ENCODE assay signal across 8 cellular contexts in the genomic region with DNA sequence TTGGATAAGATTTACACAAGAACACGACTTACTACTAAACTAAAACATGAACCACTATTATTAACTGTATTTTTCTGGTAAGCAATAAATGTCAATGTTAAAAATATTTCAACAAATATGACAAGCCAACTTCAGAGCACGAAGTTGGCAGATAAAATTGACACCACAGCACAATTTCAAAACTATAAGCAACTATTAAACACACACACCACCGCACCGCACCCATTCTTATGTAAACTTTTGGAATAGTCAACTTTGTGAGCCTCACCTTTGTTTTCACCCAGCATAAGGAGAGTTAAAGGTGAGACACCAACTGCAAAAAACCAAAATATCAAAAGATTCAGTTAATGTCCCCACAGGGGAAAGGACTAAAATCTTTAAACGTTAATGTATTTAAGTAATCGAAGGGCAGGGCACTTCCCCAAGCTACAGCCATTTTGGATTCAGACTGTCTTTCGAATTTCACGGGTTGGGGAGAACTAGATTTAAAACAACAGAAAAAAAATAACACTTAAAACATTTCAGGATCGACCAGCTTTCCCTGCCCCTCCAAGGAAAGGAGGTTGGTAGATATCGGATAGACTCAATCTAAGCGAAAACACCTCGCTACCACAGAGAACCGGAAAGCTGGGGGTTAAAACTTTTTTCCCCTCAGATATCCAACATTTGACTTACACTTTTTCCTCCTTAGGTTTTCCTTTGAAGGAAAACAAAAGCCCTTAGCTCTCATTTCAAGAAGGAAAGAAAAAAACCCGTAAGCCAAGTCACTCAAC. TPM values are rescaled to one million over a fixed set of nuclear protein-coding genes. Genes with fewer than 3 reads are reported as not detected.
DNase-seq lines count a peak whose midpoint lies in the region; ATAC-seq and TF ChIP-seq lines count a peak whose summit lies in the region.

No MANE protein-coding gene starts in this region.

- H3K4me1 Mint-ChIP-seq in memory B cell: peaks cover 21% of the 10 kb centered on the region

- CTCF ChIA-PET in mammary epithelial cell (lab: Charles Lee; ENCODE audit: low non-redundant PET): no interaction called here

- peaks cover 87% of the 10 kb centered on the region for H3K79me2 ChIP-seq in mammary epithelial cell (ENCODE audit: insufficient read depth, low read length)

- H2AFZ ChIP-seq in mammary epithelial cell (ENCODE audit: low read depth, low read length): peak overlapping the region; percentile 94

- H3K27ac ChIP-seq in mammary epithelial cell (ENCODE audit: insufficient read depth, low read depth, low read length): peak overlapping the region; percentile 93
- peak overlapping the region; percentile 99 for H3K27ac ChIP-seq in vagina

- peaks cover 9% of the 10 kb centered on the region for H3K4me1 ChIP-seq in mammary epithelial cell (ENCODE audit: insufficient read depth, low read length)
- H3K4me1 ChIP-seq in vagina: peaks cover 72% of the 10 kb centered on the region

- ATAC-seq in memory B cell (ENCODE audit: low read depth) (no peak), GM21576 (IDR thresholded peaks at IDR 0.05; ENCODE audit: unreplicated experiment) (no peak), HG02973 (IDR thresholded peaks at IDR 0.05; ENCODE audit: unreplicated experiment) (no peak)

- H3K9me3 Mint-ChIP-seq in memory B cell: no peaks in the 10 kb centered on the region

- dilution Hi-C loops in mammary epithelial cell (cut with HindIII; ENCODE audit: low sequenced_read_pairs): no loop called here

- H3K9me3 ChIP-seq in mammary epithelial cell (replicated peaks; ENCODE audit: insufficient read depth, low read length) (no peaks in the 10 kb centered on the region), vagina (no peaks in the 10 kb centered on the region)

- DNase-seq in GM06990 (ENCODE audit: extremely low read depth, insufficient read length) (peak; percentile 11), NAMALWA (ENCODE audit: low spot score) (peak; percentile 52), mammary epithelial cell (peak; percentile 32), memory B cell (ENCODE audit: low spot score in 2 of 2) (peak in 1 of 2 donors; percentile 4), vagina (ENCODE audit: extremely low spot score in 2 of 2) (no peak), GM13976 (ENCODE audit: low spot score) (no peak)

- no peak for TF ChIP-seq POLR2A in vagina (IDR thresholded peaks at IDR 0.05)

- TF ChIP-seq CTCF in GM06990 (IDR thresholded peaks at IDR 0.05; ENCODE audit: insufficient read depth, low read length, poor library complexity, severe bottlenecking) (peak; percentile 14), mammary epithelial cell (conservative IDR thresholded peaks at IDR 0.05 in 1 of 2, IDR thresholded peaks at IDR 0.05 in 1 of 2; ENCODE audit: extremely low read depth in 1 of 2, insufficient read depth in 1 of 2, low read depth in 1 of 2, low read length in 2 of 2) (no peak), vagina (IDR thresholded peaks at IDR 0.05) (no peak), GM13976 (IDR thresholded peaks at IDR 0.05; ENCODE audit: borderline replicate concordance, control extremely low read depth, extremely low read depth, insufficient read depth, missing control alignments) (no peak)

- peak overlapping the region; percentile 86 for H3K4me2 ChIP-seq in mammary epithelial cell (ENCODE audit: insufficient read depth, low read depth, low read length)

- H3K36me3 Mint-ChIP-seq in memory B cell: no peaks in the 10 kb centered on the region

- H3K36me3 ChIP-seq in GM06990 (ENCODE audit: control insufficient read depth, insufficient read depth, low read length) (no peaks in the 10 kb centered on the region), mammary epithelial cell (ENCODE audit: insufficient read depth, low read length) (no peaks in the 10 kb centered on the region), vagina (no peaks in the 10 kb centered on the region)

- no peaks in the 10 kb centered on the region for H3K27me3 Mint-ChIP-seq in memory B cell

- under 1% methylated on average over 14 of the region's 14 CpGs for WGBS in mammary epithelial cell (ENCODE audit: low coverage, missing lambda C conversion rate)

- peak overlapping the region; percentile 97 for H3K27ac Mint-ChIP-seq in memory B cell

- BruUV-seq in mammary epithelial cell (replicated peaks; lab: Mats Ljungman, UMichigan): TSS peak; percentile 16

- H3K27me3 ChIP-seq in GM06990 (replicated peaks; ENCODE audit: control insufficient read depth, insufficient read depth, low read length) (no peaks in the 10 kb centered on the region), mammary epithelial cell (ENCODE audit: insufficient read depth, low read length) (no peaks in the 10 kb centered on the region), vagina (no peaks in the 10 kb centered on the region)

- in situ Hi-C loops in mammary epithelial cell (cut with MboI; ENCODE audit: low sequenced_read_pairs in 2 of 2) (loop anchor here in 1 of 2 donors (25.0 kb wide), 1 partner anchor 502 kb away; the partner anchor contains the start of genes P3R3URF, POMGNT1 and TSPAN1), GM13976 (cut with MboI; ENCODE audit: low sequenced_read_pairs, unreplicated experiment) (no loop called here)

- H3K4me3 ChIP-seq in GM06990 (replicated peaks; ENCODE audit: low read depth, low read length) (peak overlapping the region; percentile 84), mammary epithelial cell (replicated peaks in 1 of 3; ENCODE audit: insufficient read depth in 1 of 3, low read depth in 2 of 3, low read length in 3 of 3) (peak overlapping the region; percentile 94 to 99 (median 97)), vagina (peak overlapping the region; percentile 88 to 97)

- H3K4me3 Mint-ChIP-seq in memory B cell: peak overlapping the region; percentile 100

- peak overlapping the region; percentile 99 for H3K9ac ChIP-seq in mammary epithelial cell (ENCODE audit: insufficient read depth, low read length)

- peaks cover 3% of the 10 kb centered on the region for H4K20me1 ChIP-seq in mammary epithelial cell (ENCODE audit: insufficient read depth, low read length)

- intact Hi-C loops in mammary epithelial cell (cut with micrococcal nuclease) (loop anchor here (1.0 to 5.0 kb wide), 4 partner anchors 101 to 497 kb away; partner anchors contain the start of genes MAST2, NASP and PRDX1), vagina (cut with DNase I) (no loop called here)

RNA-seq across cellular contexts. Expression of gene GPBP1L1, which starts 0.8 kb away (rescaled TPM):
- total RNA-seq in mammary epithelial cell (100 to 1,000 TPM; 109 to 119 TPM), vagina (109 TPM)
- polyA plus RNA-seq in mammary epithelial cell: 51.1 TPM
- 220 TPM for polyA minus RNA-seq in mammary epithelial cell

RNA-seq across cellular contexts. Expression of gene TMEM69, which starts 2.5 kb away (rescaled TPM):
- total RNA-seq in mammary epithelial cell (10 to 100 TPM; 16.0 to 30.4 TPM), vagina (13.3 TPM)
- polyA plus RNA-seq in mammary epithelial cell: 53.7 TPM
- polyA minus RNA-seq in mammary epithelial cell: 46.2 TPM

Comparison
In these comparisons a context has a peak if more than half of its experiments do, and no peak if none do; other contexts are left out.
1. DNase-seq: peak in GM06990 (single experiment), NAMALWA (single experiment) and mammary epithelial cell (single experiment); none in vagina (0 of 2) and GM13976 (single experiment).
2. Peak in every context shown above with its lines, with median percentiles within 50 percentile points of each other: H3K4me3 ChIP-seq.